Comparison of ENCODE assay signal across 8 cellular contexts in the genomic region with DNA sequence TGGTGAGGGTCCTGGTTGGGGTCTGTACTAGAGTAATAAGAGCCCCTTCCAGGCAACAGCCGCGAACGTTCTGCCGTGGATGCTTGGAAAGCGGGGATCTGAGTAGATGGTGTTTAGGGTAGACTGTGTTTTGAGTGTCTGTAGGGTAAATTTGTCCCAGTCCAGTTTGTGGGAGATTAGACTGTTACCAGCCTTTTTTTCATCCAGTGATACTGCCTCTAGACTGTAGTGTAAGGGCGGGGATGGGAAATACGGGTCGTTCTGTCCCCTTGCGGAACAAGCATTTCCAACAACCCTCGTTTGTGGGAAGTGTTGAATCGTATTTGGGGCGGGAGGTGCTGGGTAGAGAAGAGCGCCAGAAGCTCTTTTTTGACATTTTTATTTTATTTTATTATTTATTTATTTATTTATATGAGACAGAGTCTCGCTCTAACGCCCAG. TPM values are rescaled to one million over a fixed set of nuclear protein-coding genes. Genes with fewer than 3 reads are reported as not detected.
DNase-seq lines count a peak whose midpoint lies in the region; ATAC-seq, FAIRE-seq and TF ChIP-seq lines count a peak whose summit lies in the region.

No MANE protein-coding gene starts in this region.

- H3K27me3 ChIP-seq in OCI-LY3 (ENCODE audit: low read depth, low read length) (no peaks in the 10 kb centered on the region), left lung (no peaks in the 10 kb centered on the region)

- peak overlapping the region; percentile 51 for H3K27ac ChIP-seq in OCI-LY3 (ENCODE audit: low read length)
- peak overlapping the region; percentile 89 to 96 for H3K27ac ChIP-seq in left lung
- H3K27ac ChIP-seq in temporal lobe (ENCODE audit: low read depth, low read length): peak overlapping the region; percentile 89

- no peak for TF ChIP-seq POLR2A in GM12892 (IDR thresholded peaks at IDR 0.05; ENCODE audit: low read depth, low read length)

- H4K20me1 ChIP-seq in OCI-LY3 (ENCODE audit: insufficient read depth, low read length): no peaks in the 10 kb centered on the region; the same call in 1 of the 2 replicates

- TF ChIP-seq CTCF in OCI-LY3 (IDR thresholded peaks at IDR 0.05; ENCODE audit: low read depth, low read length) (no peak), left lung (IDR thresholded peaks at IDR 0.05) (no peak)

- H3K4me3 ChIP-seq in OCI-LY3 (ENCODE audit: low read length) (peak overlapping the region; percentile 95), left lung (peak overlapping the region; percentile 84 to 99)

- H2AFZ ChIP-seq in OCI-LY3 (ENCODE audit: low read depth, low read length): peak overlapping the region; percentile 75

- H3K9me3 ChIP-seq in OCI-LY3 (ENCODE audit: insufficient read depth, low read length) (no peaks in the 10 kb centered on the region), left lung (no peaks in the 10 kb centered on the region)

- H3K9ac ChIP-seq in OCI-LY3 (ENCODE audit: low read length): peak overlapping the region; percentile 95

- H3K36me3 ChIP-seq in OCI-LY3 (replicated peaks; ENCODE audit: low read depth, low read length) (peaks cover 6% of the 10 kb centered on the region), left lung (peaks cover 0 to 16% of the 10 kb centered on the region in 2 donors)

- peak overlapping the region; percentile 58 for H3K4me2 ChIP-seq in OCI-LY3 (ENCODE audit: low read length)

- FAIRE-seq in GM12892 (lab: Jason Lieb, UNC): peak; percentile 46

- peaks cover 67% of the 10 kb centered on the region for H3K79me2 ChIP-seq in OCI-LY3 (ENCODE audit: low read length)

- peak; percentile 8 for ATAC-seq in HG03060 (IDR thresholded peaks at IDR 0.05; ENCODE audit: low read depth, unreplicated experiment)
- peak; percentile 45 for ATAC-seq in left lung

- intact Hi-C loops in left lung (cut with DNase I): no loop called here

- H3K4me1 ChIP-seq in OCI-LY3 (ENCODE audit: low read length) (peaks cover 19% of the 10 kb centered on the region), left lung (peaks cover 19 to 68% of the 10 kb centered on the region in 2 donors)

- DNase-seq in AG20443 (ENCODE audit: low spot score) (peak; percentile 26), GM12892 (ENCODE audit: insufficient read length) (peak; percentile 23), cerebellum (ENCODE audit: low spot score) (peak; percentile 41), left lung (no peak)
- no peak for DNase-seq in stimulated activated CD4-positive, alpha-beta T cell treated with anti-CD3 and anti-CD28 coated beads, Interleukin-1b, Interleukin-23, amount 100 ng/mL, for 48 hours

RNA-seq across cellular contexts. Expression of a gene that starts 0.4 kb away (rescaled TPM):
- 24.4 TPM for polyA plus RNA-seq in GM12892 (2012; ENCODE audit: missing spikeins)
- total RNA-seq in cerebellum (27.3 TPM), left lung (10 to 100 TPM; 18.4 to 20.5 TPM), temporal lobe (31.7 TPM)

RNA-seq across cellular contexts. Expression of a gene that starts 0.5 kb away (rescaled TPM):
- polyA plus RNA-seq in GM12892 (2012; ENCODE audit: missing spikeins): 10.6 TPM
- total RNA-seq in cerebellum: 20.2 TPM
- total RNA-seq in left lung: 10 to 100 TPM; 26.7 to 27.9 TPM
- total RNA-seq in temporal lobe: 16.0 TPM

RNA-seq across cellular contexts. Expression of a gene that starts 26.3 kb away (rescaled TPM):
- 7.4 TPM for polyA plus RNA-seq in GM12892 (2012; ENCODE audit: missing spikeins)
- 25.4 TPM for total RNA-seq in cerebellum
- total RNA-seq in left lung: 10 to 100 TPM in 1 of 2 donors, 1 to 10 TPM in 1; 9.4 to 10.9 TPM
- 7.9 TPM for total RNA-seq in temporal lobe

RNA-seq across cellular contexts. Expression of a gene that starts 53.6 kb away (rescaled TPM):
- polyA plus RNA-seq in GM12892 (2012; ENCODE audit: missing spikeins): 104 TPM
- 38.0 TPM for total RNA-seq in cerebellum
- total RNA-seq in left lung: 10 to 100 TPM; 89.9 to 96.3 TPM
- 12.0 TPM for total RNA-seq in temporal lobe

RNA-seq across cellular contexts. Expression of a gene that starts 58.1 kb away (rescaled TPM):
- polyA plus RNA-seq in GM12892 (2012; ENCODE audit: missing spikeins): 27.6 TPM
- 49.7 TPM for total RNA-seq in cerebellum
- 100 to 1,000 TPM in 1 of 2 donors, 10 to 100 TPM in 1; 93.1 to 106 TPM for total RNA-seq in left lung
- total RNA-seq in temporal lobe: 41.6 TPM

Comparison
In these comparisons a context has a peak if more than half of its experiments do, and no peak if none do; other contexts are left out.
1. DNase-seq: peak in AG20443 (single experiment), GM12892 (single experiment) and cerebellum (single experiment); none in left lung (0 of 2) and stimulated activated CD4-positive, alpha-beta T cell treated with anti-CD3 and anti-CD28 coated beads, Interleukin-1b, Interleukin-23, amount 100 ng/mL, for 48 hours (single experiment).
2. Peak in every context shown above with its lines, with median percentiles within 50 percentile points of each other: H3K27ac ChIP-seq.